ENCODE assay signal across 14 cellular contexts in genomic region chr12:65655074-65655493, GRCh38.
A peak's percentile ranks its signal among the peaks of the same experiment; 100 is the strongest.
DNase-seq lines count a peak whose midpoint lies in the region; ATAC-seq and TF ChIP-seq lines count a peak whose summit lies in the region.
"Had no signal": no experiment of that assay in that cellular context is flagged by ENCODE, and none has a peak within 500 bp of the region (broad histone marks: within the 10 kb centered on the region; RNA-seq: fewer than 3 reads in every experiment).

No MANE protein-coding gene starts in this region.

- peaks cover 37% of the 10 kb centered on the region for H3K4me1 ChIP-seq in GM23248 (ENCODE audit: insufficient read depth)
- peaks cover 41% of the 10 kb centered on the region for H3K4me1 ChIP-seq in RWPE2 (ENCODE audit: insufficient read depth, poor library complexity, severe bottlenecking)
- H3K4me1 ChIP-seq in tibial artery, result no peaks in the 10 kb centered on the region
- H3K4me1 ChIP-seq: right atrium auricular region had no signal

- H3F3A ChIP-seq in GM23248 (ENCODE audit: insufficient read depth), result peaks cover 46% of the 10 kb centered on the region

- TF ChIP-seq CTCF in RWPE2 (IDR thresholded peaks at IDR 0.05; ENCODE audit: poor library complexity, severe bottlenecking) (no peak), cardiac fibroblast (IDR thresholded peaks at IDR 0.05; ENCODE audit: low read depth, low read length) (no peak), tibial artery (IDR thresholded peaks at IDR 0.05) (no peak)

- intact Hi-C loops in tibial artery (cut with DNase I; ENCODE audit: low total_unique reads), result no loop called here

- no peaks in the 10 kb centered on the region for H3K36me3 ChIP-seq in GM23248 (ENCODE audit: low read depth)
- no peaks in the 10 kb centered on the region for H3K36me3 ChIP-seq in RWPE2 (ENCODE audit: low read depth)
- no peaks in the 10 kb centered on the region for H3K36me3 ChIP-seq in tibial artery
- H3K36me3 ChIP-seq: right atrium auricular region, SJCRH30 had no signal

- no peak overlapping the region for H3K4me2 ChIP-seq in GM23248 (ENCODE audit: unreplicated experiment)

- no peaks in the 10 kb centered on the region for H4K20me1 ChIP-seq in GM23248 (ENCODE audit: insufficient read depth)

- H2AFZ ChIP-seq in GM23248, result no peak overlapping the region

- H3K4me3 ChIP-seq in GM23248 (no peak overlapping the region), RWPE2 (ENCODE audit: severe bottlenecking) (no peak overlapping the region), cardiac fibroblast (replicated peaks in 1 of 2; ENCODE audit: low read depth in 2 of 2, low read length in 2 of 2) (no peak overlapping the region), tibial artery (no peak overlapping the region)
- H3K4me3 ChIP-seq: right atrium auricular region, SJCRH30 had no signal

- no peak for ATAC-seq in RWPE2 (ENCODE audit: low read depth)
- ATAC-seq: stimulated activated effector memory CD8-positive, alpha-beta T cell treated with anti-CD3 and anti-CD28 coated beads, Interleukin-12 subunit alpha, Interleukin-12 subunit beta, amount 100 ng/mL, for 72 hours had no signal

- H3K27me3 ChIP-seq in GM23248 (replicated peaks; ENCODE audit: insufficient read depth), result no peaks in the 10 kb centered on the region
- no peaks in the 10 kb centered on the region for H3K27me3 ChIP-seq in RWPE2 (ENCODE audit: insufficient read depth, poor library complexity, severe bottlenecking)
- no peaks in the 10 kb centered on the region for H3K27me3 ChIP-seq in tibial artery
- H3K27me3 ChIP-seq: right atrium auricular region, SJCRH30 had no signal

- H3K9me2 ChIP-seq in GM23248 (ENCODE audit: insufficient read depth), result no peaks in the 10 kb centered on the region

- H3K9me3 ChIP-seq in GM23248 (ENCODE audit: low read depth) (no peaks in the 10 kb centered on the region), RWPE2 (ENCODE audit: severe bottlenecking) (no peaks in the 10 kb centered on the region), tibial artery (no peaks in the 10 kb centered on the region)
- H3K9me3 ChIP-seq: right atrium auricular region, SJCRH30 had no signal

- no peak overlapping the region for H3K9ac ChIP-seq in GM23248

- no peaks in the 10 kb centered on the region for H3K79me2 ChIP-seq in GM23248 (ENCODE audit: insufficient read depth)

- DNase-seq in GM23248, result no peak
- DNase-seq in RWPE2 (ENCODE audit: low spot score), result no peak
- DNase-seq in cardiac fibroblast (ENCODE audit: low read depth in 2 of 2), result peak; percentile 44 to 82
- peak; percentile 45 for DNase-seq in kidney tubule cell (ENCODE audit: low spot score)
- no peak for DNase-seq in tibial artery
- DNase-seq in mesenteric fat pad (ENCODE audit: low spot score), result no peak
- DNase-seq in SK-N-DZ (ENCODE audit: low spot score), result no peak
- no peak for DNase-seq in SW 1271 (lab: John Stamatoyannopoulos, UW)
- DNase-seq: activated CD4-positive, alpha-beta T cell treated with anti-CD3 and anti-CD28 coated beads for 1 hour; CD8-positive, alpha-beta memory T cell; NCI-H748 treated with DMSO at 0.1 percent for 48 hours; SJCRH30 had no signal

- in situ Hi-C loops in GM23248 (cut with MboI), result no loop called here

- H3K27ac ChIP-seq in GM23248, result peak overlapping the region; percentile 82; the same call in 1 of the 2 replicates
- peak overlapping the region; percentile 100 for H3K27ac ChIP-seq in RWPE2 (ENCODE audit: poor library complexity, severe bottlenecking)
- no peak overlapping the region for H3K27ac ChIP-seq in tibial artery
- H3K27ac ChIP-seq: right atrium auricular region, SJCRH30 had no signal

- 85 to 88% methylated on average over 7 of the region's 7 CpGs for WGBS in GM23248 (ENCODE audit: low coverage in 1 of 2, low lambda C conversion rate in 2 of 2, missing lambda C conversion rate in 2 of 2), 2 experiments

Comparison
In these comparisons a context has a peak if more than half of its experiments do, and no peak if none do; other contexts are left out.
1. DNase-seq: peak in cardiac fibroblast (2 of 2) and kidney tubule cell (single experiment); none in GM23248 (single experiment), RWPE2 (single experiment), tibial artery (0 of 2), mesenteric fat pad (single experiment), SK-N-DZ (single experiment) and SW 1271 (0 of 2).
2. H3K27ac ChIP-seq: peak in GM23248 (single experiment) and RWPE2 (single experiment); none in tibial artery (0 of 2).